ENCODE assay signal across 16 cellular contexts in genomic region chr1:79074975-79075374, GRCh38.
DNase-seq lines count a peak whose midpoint lies in the region; ATAC-seq and TF ChIP-seq lines count a peak whose summit lies in the region.
"Had no signal": no experiment of that assay in that cellular context is flagged by ENCODE, and none has a peak within 500 bp of the region (broad histone marks: within the 10 kb centered on the region; RNA-seq: fewer than 3 reads in every experiment).

No MANE protein-coding gene starts in this region.

- no peaks in the 10 kb centered on the region for H3K36me3 Mint-ChIP-seq in natural killer cell treated with Interleukin-12 subunit alpha and Interleukin-12 subunit beta and Interleukin-15 and Interleukin-18, amount 100 ng/mL, for 72 hours
- H3K36me3 Mint-ChIP-seq in Calu3 (ENCODE audit: insufficient read depth, unreplicated experiment), result no peaks in the 10 kb centered on the region
- H3K36me3 Mint-ChIP-seq: CD4-positive, CD25-positive, alpha-beta regulatory T cell; IgD-negative memory B cell had no signal

- TF ChIP-seq CTCF in RWPE2 (IDR thresholded peaks at IDR 0.05; ENCODE audit: poor library complexity, severe bottlenecking) (no peak), epithelial cell of esophagus (IDR thresholded peaks at IDR 0.05; ENCODE audit: insufficient read depth, low read depth, low read length, missing control alignments) (no peak), Calu3 (IDR thresholded peaks at IDR 0.05; ENCODE audit: unreplicated experiment) (no peak)

- DNase-seq in NCI-H226 (peak; percentile 69), RWPE2 (ENCODE audit: low spot score) (no peak), epithelial cell of esophagus (ENCODE audit: low read depth) (peak; percentile 70), NCI-H2196 (lab: John Stamatoyannopoulos, UW; ENCODE audit: unreplicated experiment) (no peak), T1000 (lab: John Stamatoyannopoulos, UW) (no peak), Calu3 (no peak)
- DNase-seq in natural killer cell treated with Interleukin-12 subunit alpha and Interleukin-12 subunit beta and Interleukin-15 and Interleukin-18, amount 100 ng/mL, for 72 hours (ENCODE audit: low spot score), result no peak
- DNase-seq: CD4-positive, CD25-positive, alpha-beta regulatory T cell; MV-4-11; NCI-H1105 treated with DMSO at 0.1 percent for 48 hours; NCI-H2029 treated with DMSO at 0.1 percent for 48 hours; NCI-H446; NCI-H69; SJCRH30 had no signal

- H3K4me1 ChIP-seq in RWPE2 (ENCODE audit: insufficient read depth, poor library complexity, severe bottlenecking), result no peaks in the 10 kb centered on the region

- no TSS peak for BruUV-seq in Calu3 (replicated peaks; lab: Mats Ljungman, UMichigan)

- H3K27ac Mint-ChIP-seq in natural killer cell treated with Interleukin-12 subunit alpha and Interleukin-12 subunit beta and Interleukin-15 and Interleukin-18, amount 100 ng/mL, for 72 hours, result no peak overlapping the region
- no peak overlapping the region for H3K27ac Mint-ChIP-seq in Calu3 (ENCODE audit: unreplicated experiment)
- H3K27ac Mint-ChIP-seq: CD4-positive, CD25-positive, alpha-beta regulatory T cell; IgD-negative memory B cell had no signal

- peak; percentile 40; the same call in 2 of the 3 replicates for ATAC-seq in RWPE2 (ENCODE audit: low read depth)
- ATAC-seq in natural killer cell treated with Interleukin-12 subunit alpha and Interleukin-12 subunit beta and Interleukin-15 and Interleukin-18, amount 100 ng/mL, for 72 hours, result no peak
- ATAC-seq: HCT116 had no signal

- no peak overlapping the region for H3K27ac ChIP-seq in RWPE2 (ENCODE audit: poor library complexity, severe bottlenecking)
- H3K27ac ChIP-seq: SJCRH30 had no signal

- H3K4me1 Mint-ChIP-seq in natural killer cell treated with Interleukin-12 subunit alpha and Interleukin-12 subunit beta and Interleukin-15 and Interleukin-18, amount 100 ng/mL, for 72 hours (ENCODE audit: low read depth in 2 of 2), result no peaks in the 10 kb centered on the region
- no peaks in the 10 kb centered on the region for H3K4me1 Mint-ChIP-seq in Calu3 (ENCODE audit: low read depth, unreplicated experiment)
- H3K4me1 Mint-ChIP-seq: CD4-positive, CD25-positive, alpha-beta regulatory T cell; IgD-negative memory B cell had no signal

- CTCF ChIA-PET in Calu3 (lab: Charles Lee), result no interaction called here

- no peaks in the 10 kb centered on the region for H3K27me3 Mint-ChIP-seq in natural killer cell treated with Interleukin-12 subunit alpha and Interleukin-12 subunit beta and Interleukin-15 and Interleukin-18, amount 100 ng/mL, for 72 hours
- H3K27me3 Mint-ChIP-seq in Calu3 (ENCODE audit: unreplicated experiment), result no peaks in the 10 kb centered on the region
- H3K27me3 Mint-ChIP-seq: CD4-positive, CD25-positive, alpha-beta regulatory T cell; IgD-negative memory B cell had no signal

- H3K4me3 ChIP-seq in RWPE2 (ENCODE audit: severe bottlenecking), result no peak overlapping the region
- H3K4me3 ChIP-seq in epithelial cell of esophagus (ENCODE audit: low read length), result no peak overlapping the region
- H3K4me3 ChIP-seq: SJCRH30 had no signal

- no peaks in the 10 kb centered on the region for H3K9me3 ChIP-seq in RWPE2 (ENCODE audit: severe bottlenecking)

- no peak overlapping the region for H3K4me3 Mint-ChIP-seq in natural killer cell treated with Interleukin-12 subunit alpha and Interleukin-12 subunit beta and Interleukin-15 and Interleukin-18, amount 100 ng/mL, for 72 hours
- H3K4me3 Mint-ChIP-seq in Calu3 (ENCODE audit: low read depth, unreplicated experiment), result no peak overlapping the region
- H3K4me3 Mint-ChIP-seq: CD4-positive, CD25-positive, alpha-beta regulatory T cell; IgD-negative memory B cell had no signal

- H3K9me3 Mint-ChIP-seq in natural killer cell treated with Interleukin-12 subunit alpha and Interleukin-12 subunit beta and Interleukin-15 and Interleukin-18, amount 100 ng/mL, for 72 hours, result peaks cover 20% of the 10 kb centered on the region
- H3K9me3 Mint-ChIP-seq in Calu3 (ENCODE audit: low read depth, unreplicated experiment), result peaks cover 6% of the 10 kb centered on the region

- 0 out of 2 replicates have a peak, but pooled peaks cover 3% of the 10 kb centered on the region for H3K36me3 ChIP-seq in RWPE2 (ENCODE audit: low read depth)
- H3K36me3 ChIP-seq: SJCRH30 had no signal

- H3K27me3 ChIP-seq in RWPE2 (ENCODE audit: insufficient read depth, poor library complexity, severe bottlenecking), result no peaks in the 10 kb centered on the region
- H3K27me3 ChIP-seq: SJCRH30 had no signal

- intact Hi-C loops in Calu3 (cut with micrococcal nuclease; ENCODE audit: unreplicated experiment), result no loop called here

Comparison
In these comparisons a context has a peak if more than half of its experiments do, and no peak if none do; other contexts are left out.
1. DNase-seq: peak in NCI-H226 (single experiment) and epithelial cell of esophagus (single experiment); none in RWPE2 (single experiment), NCI-H2196 (single experiment), natural killer cell treated with Interleukin-12 subunit alpha and Interleukin-12 subunit beta and Interleukin-15 and Interleukin-18, amount 100 ng/mL, for 72 hours (single experiment), T1000 (single experiment) and Calu3 (single experiment).